ENCODE assay signal across 8 cellular contexts in the genomic region with DNA sequence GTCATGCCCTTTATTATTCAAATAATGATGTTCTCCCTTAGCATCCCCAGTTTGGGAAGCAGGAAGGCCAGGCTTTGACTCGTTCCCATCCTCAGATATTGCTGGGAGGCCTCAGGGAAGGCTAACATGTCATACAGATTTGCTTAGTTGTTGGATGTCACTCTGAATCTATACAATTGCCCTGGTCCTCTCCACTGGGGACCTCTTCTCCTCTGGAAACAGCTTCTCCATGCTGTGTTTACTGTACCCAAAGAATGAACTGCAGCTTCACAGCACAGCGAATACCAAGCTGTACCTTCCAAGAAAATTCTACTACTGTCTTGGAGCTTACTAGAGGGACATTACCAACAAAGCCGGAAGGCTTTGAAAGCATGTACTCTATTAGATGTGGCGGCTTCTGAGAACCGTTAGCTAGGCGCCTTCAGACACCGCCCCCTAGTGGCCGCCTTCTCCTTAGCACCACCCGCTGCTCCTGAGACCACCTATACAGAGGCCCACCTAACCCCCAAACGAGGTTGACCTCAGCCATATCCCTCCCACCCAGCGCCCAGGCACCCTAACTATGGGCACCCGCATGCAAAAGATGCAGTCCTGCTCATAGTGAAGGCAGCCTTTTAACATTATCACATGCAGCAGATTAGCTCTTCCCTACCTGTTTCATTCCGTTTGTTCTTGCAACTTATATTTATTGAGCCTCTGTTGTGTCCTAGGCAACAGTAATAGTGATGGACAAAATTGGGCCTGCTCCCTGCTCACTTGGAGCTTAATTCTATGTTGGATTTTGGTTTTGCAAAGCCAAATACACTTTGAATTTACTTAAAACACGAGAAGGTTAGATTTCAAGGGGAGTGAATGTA. TPM values are rescaled to one million over a fixed set of nuclear protein-coding genes. Genes with fewer than 3 reads are reported as not detected.
A peak's percentile ranks its signal among the peaks of the same experiment; 100 is the strongest.
DNase-seq lines count a peak whose midpoint lies in the region; ATAC-seq and TF ChIP-seq lines count a peak whose summit lies in the region.

No MANE protein-coding gene starts in this region.

- DNase-seq in cardiac fibroblast (ENCODE audit: low read depth in 2 of 2) (peak; percentile 59 to 62), lung (ENCODE audit: low spot score) (no peak), DMS79 (lab: John Stamatoyannopoulos, UW) (no peak), lower leg skin (ENCODE audit: low spot score in 2 of 2) (no peak), NCI-H2107 treated with DMSO at 0.1 percent for 48 hours (lab: John Stamatoyannopoulos, UW; ENCODE audit: unreplicated experiment) (no peak)

- H3F3A ChIP-seq in DOHH2 (ENCODE audit: control insufficient read depth, insufficient read depth) = 0 out of 2 replicates have a peak, but pooled peaks cover 4% of the 10 kb centered on the region

- H3K9me3 ChIP-seq in DOHH2 (ENCODE audit: control insufficient read depth, insufficient read depth, low read length) (no peaks in the 10 kb centered on the region), lung (ENCODE audit: control insufficient read depth in 2 of 2, insufficient read depth in 1 of 2, low read length in 1 of 2) (no peaks in the 10 kb centered on the region)

- peaks cover 73% of the 10 kb centered on the region for H3K36me3 ChIP-seq in DOHH2 (ENCODE audit: control insufficient read depth, low read length)
- peaks cover 0 to 8% of the 10 kb centered on the region in 2 donors for H3K36me3 ChIP-seq in lung (ENCODE audit: control insufficient read depth in 2 of 2, insufficient read depth in 2 of 2, low read length in 2 of 2)

- TF ChIP-seq EP300 in Ishikawa (IDR thresholded peaks at IDR 0.05; ENCODE audit: borderline replicate concordance) = no peak

- no peaks in the 10 kb centered on the region for H3K79me2 ChIP-seq in DOHH2 (ENCODE audit: control insufficient read depth, low read length)

- no peaks in the 10 kb centered on the region for H3K4me1 ChIP-seq in DOHH2 (ENCODE audit: control insufficient read depth, low read length)
- H3K4me1 ChIP-seq in lung (ENCODE audit: control insufficient read depth in 2 of 2, insufficient read depth in 2 of 2, low read length in 2 of 2) = no peaks in the 10 kb centered on the region

- WGBS in lung, 2 donors = 63 to 83% methylated on average over 14 of the region's 14 CpGs
- 33 to 46% methylated on average over 14 of the region's 14 CpGs for WGBS in lower leg skin, 2 donors

- peak; percentile 86 for TF ChIP-seq CTCF in DOHH2 (IDR thresholded peaks at IDR 0.05; ENCODE audit: low read depth, low read length, poor library complexity, severe bottlenecking)
- peak; percentile 91 for TF ChIP-seq CTCF in cardiac fibroblast (IDR thresholded peaks at IDR 0.05; ENCODE audit: low read depth, low read length)
- TF ChIP-seq CTCF in lung (IDR thresholded peaks at IDR 0.05; ENCODE audit: control extremely low read depth, extremely low read depth) = peak; percentile 10
- no peak for TF ChIP-seq CTCF in lower leg skin (IDR thresholded peaks at IDR 0.05)

- TF ChIP-seq RAD21 in Ishikawa (IDR thresholded peaks at IDR 0.05; ENCODE audit: low read depth) = peak; percentile 50

- no peak for ATAC-seq in lung (ENCODE audit: insufficient read depth, low FRiP score)
- ATAC-seq in HG02970 (IDR thresholded peaks at IDR 0.05; ENCODE audit: low FRiP score, unreplicated experiment) = no peak

- H4K20me1 ChIP-seq in DOHH2 (ENCODE audit: control insufficient read depth, insufficient read depth, low read depth, low read length) = no peaks in the 10 kb centered on the region

- intact Hi-C loops in lower leg skin (cut with DNase I; ENCODE audit: low total_unique reads) = no loop called here

- no peak overlapping the region for H3K4me2 ChIP-seq in DOHH2 (ENCODE audit: low read length)

- H3K27ac ChIP-seq in DOHH2 (ENCODE audit: low read depth, low read length) (no peak overlapping the region), lung (ENCODE audit: low read depth in 1 of 2, low read length in 1 of 2) (no peak overlapping the region)

- H3K4me3 ChIP-seq in DOHH2 (ENCODE audit: low read length) (no peak overlapping the region), cardiac fibroblast (replicated peaks in 1 of 2; ENCODE audit: low read depth in 2 of 2, low read length in 2 of 2) (no peak overlapping the region), lung (no peak overlapping the region), lower leg skin (ENCODE audit: low read depth, poor library complexity, severe bottlenecking) (no peak overlapping the region)

- TF ChIP-seq POLR2A in lower leg skin (IDR thresholded peaks at IDR 0.05) = no peak

- no peaks in the 10 kb centered on the region for H3K9me2 ChIP-seq in DOHH2 (replicated peaks; ENCODE audit: control insufficient read depth, low read length)

- H3K27me3 ChIP-seq in DOHH2 (ENCODE audit: control insufficient read depth, low read length) (no peaks in the 10 kb centered on the region), lung (ENCODE audit: control insufficient read depth, insufficient read depth) (no peaks in the 10 kb centered on the region)

TF ChIP-seq in Ishikawa, 13 proteins besides CTCF, POLR2A, EP300 and RAD21:
- TF ChIP-seq EGR1 (IDR thresholded peaks at IDR 0.05) = no peak
- TF ChIP-seq TCF12 (IDR thresholded peaks at IDR 0.05; ENCODE audit: low read depth) = no peak
- TF ChIP-seq NFIC (IDR thresholded peaks at IDR 0.05) = no peak
- TF ChIP-seq, protein P1, sequence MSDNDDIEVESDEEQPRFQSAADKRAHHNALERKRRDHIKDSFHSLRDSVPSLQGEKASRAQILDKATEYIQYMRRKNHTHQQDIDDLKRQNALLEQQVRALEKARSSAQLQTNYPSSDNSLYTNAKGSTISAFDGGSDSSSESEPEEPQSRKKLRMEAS (IDR thresholded peaks at IDR 0.05) = no peak
- TF ChIP-seq ZBTB7A (IDR thresholded peaks at IDR 0.05; ENCODE audit: low read depth) = no peak
- no peak for TF ChIP-seq CREB1 (IDR thresholded peaks at IDR 0.05; ENCODE audit: low read depth)
- TF ChIP-seq TEAD4 (IDR thresholded peaks at IDR 0.05) = no peak
- no peak for TF ChIP-seq CEBPB (IDR thresholded peaks at IDR 0.05)
- TF ChIP-seq, protein P2, sequence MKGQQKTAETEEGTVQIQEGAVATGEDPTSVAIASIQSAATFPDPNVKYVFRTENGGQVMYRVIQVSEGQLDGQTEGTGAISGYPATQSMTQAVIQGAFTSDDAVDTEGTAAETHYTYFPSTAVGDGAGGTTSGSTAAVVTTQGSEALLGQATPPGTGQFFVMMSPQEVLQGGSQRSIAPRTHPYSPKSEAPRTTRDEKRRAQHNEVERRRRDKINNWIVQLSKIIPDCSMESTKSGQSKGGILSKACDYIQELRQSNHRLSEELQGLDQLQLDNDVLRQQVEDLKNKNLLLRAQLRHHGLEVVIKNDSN (IDR thresholded peaks at IDR 0.05) = no peak

RNA-seq across cellular contexts. Expression of a gene that starts 34.9 kb away (rescaled TPM):
- not detected for total RNA-seq in lung
- polyA plus RNA-seq in lung = under 1 TPM; 0.05 to 0.10 TPM
- 1 to 10 TPM in 3 of 4 donors, under 1 TPM in 1; 0.46 to 5.3 (median 3.4) TPM for total RNA-seq in lower leg skin

Comparison
In these comparisons a context has a peak if more than half of its experiments do, and no peak if none do; other contexts are left out.
1. CTCF ChIP-seq: peak in DOHH2 (single experiment), cardiac fibroblast (single experiment) and lung (single experiment); none in lower leg skin (0 of 3).
2. DNase-seq: peak in cardiac fibroblast (2 of 2); none in lung (single experiment), DMS79 (single experiment), lower leg skin (0 of 2) and NCI-H2107 treated with DMSO at 0.1 percent for 48 hours (single experiment).